ENCODE assay signal across 8 cellular contexts in genomic region chrX:154437398-154437752, GRCh38. TPM values are rescaled to one million over a fixed set of nuclear protein-coding genes. Genes with fewer than 3 reads are reported as not detected.
DNase-seq lines count a peak whose midpoint lies in the region; ATAC-seq, FAIRE-seq and TF ChIP-seq lines count a peak whose summit lies in the region.

No MANE protein-coding gene starts in this region.

- H3K4me1 ChIP-seq in HEK293 (ENCODE audit: control insufficient read depth, insufficient read depth, low read length) (no peaks in the 10 kb centered on the region), left ventricle myocardium inferior (peaks cover 21% of the 10 kb centered on the region), small intestine (ENCODE audit: control insufficient read depth in 2 of 2, insufficient read depth in 1 of 2, low read depth in 1 of 2, low read length in 1 of 2) (no peaks in the 10 kb centered on the region)

- no peak for DNase-seq in WERI-Rb-1
- no peak for DNase-seq in left ventricle myocardium inferior
- no peak for DNase-seq in small intestine
- no peak for DNase-seq in omental fat pad (ENCODE audit: low spot score)

- H3K36me3 ChIP-seq in HEK293 (ENCODE audit: control insufficient read depth in 2 of 2, insufficient read depth in 1 of 2, low read length in 2 of 2) = peaks cover 7 to 84% of the 10 kb centered on the region in 2 experiments; a peak in 2 of 3 replicates
- peaks cover 79% of the 10 kb centered on the region for H3K36me3 ChIP-seq in WERI-Rb-1
- peaks cover 38% of the 10 kb centered on the region for H3K36me3 ChIP-seq in left ventricle myocardium inferior
- peaks cover 0 to 4% of the 10 kb centered on the region in 2 donors for H3K36me3 ChIP-seq in small intestine (ENCODE audit: control insufficient read depth in 2 of 2, insufficient read depth in 2 of 2, low read length in 2 of 2)

- intact Hi-C loops in left ventricle myocardium inferior (cut with micrococcal nuclease) = no loop called here

- POLR2A ChIA-PET in HEK293 (lab: Yijun Ruan, JAX) = no interaction called here

- no peak for FAIRE-seq in small intestine (lab: Jason Lieb, UNC)

- H3K9me3 ChIP-seq in HEK293 (ENCODE audit: control insufficient read depth, insufficient read depth, low read depth, low read length) (no peaks in the 10 kb centered on the region), WERI-Rb-1 (ENCODE audit: severe bottlenecking) (no peaks in the 10 kb centered on the region), left ventricle myocardium inferior (replicated peaks) (no peaks in the 10 kb centered on the region), small intestine (ENCODE audit: control insufficient read depth, low read depth) (no peaks in the 10 kb centered on the region)

- TF ChIP-seq CTCF in HEK293 (tag by site-specific recombination; IDR thresholded peaks at IDR 0.05) (no peak), WERI-Rb-1 (IDR thresholded peaks at IDR 0.05; ENCODE audit: low read depth, low read length) (no peak), left ventricle myocardium inferior (IDR thresholded peaks at IDR 0.05; ENCODE audit: borderline replicate concordance) (no peak), omental fat pad (IDR thresholded peaks at IDR 0.05) (no peak)

- H3K4me3 ChIP-seq in HEK293 (ENCODE audit: low read depth, low read length) (peak overlapping the region; percentile 69), WERI-Rb-1 (ENCODE audit: low read depth, low read length) (peak overlapping the region; percentile 57), left ventricle myocardium inferior (peak overlapping the region; percentile 86), small intestine (ENCODE audit: low read depth in 1 of 2, low read length in 2 of 2) (peak overlapping the region; percentile 65 to 73)

- H3K27me3 ChIP-seq in WERI-Rb-1 (ENCODE audit: insufficient read depth, low read depth, severe bottlenecking) = peaks cover 7% of the 10 kb centered on the region
- no peaks in the 10 kb centered on the region for H3K27me3 ChIP-seq in left ventricle myocardium inferior (ENCODE audit: low read depth)
- no peaks in the 10 kb centered on the region for H3K27me3 ChIP-seq in small intestine (ENCODE audit: control insufficient read depth in 2 of 2, insufficient read depth in 2 of 2, low read length in 2 of 2)

- ATAC-seq in omental fat pad (ENCODE audit: low FRiP score) (no peak), GM18505 (IDR thresholded peaks at IDR 0.05; ENCODE audit: unreplicated experiment) (no peak), HG03196 (IDR thresholded peaks at IDR 0.05; ENCODE audit: unreplicated experiment) (no peak), HG03439 (IDR thresholded peaks at IDR 0.05; ENCODE audit: unreplicated experiment) (no peak)

- WGBS in small intestine, 3 donors = 1 to 40% (median 12%) methylated on average over 16 to 35 of the region's 35 CpGs

- H3K27ac ChIP-seq in HEK293 (ENCODE audit: extremely low read depth, low read depth, low read length) (peak overlapping the region; percentile 95; the same call in 1 of the 2 replicates), WERI-Rb-1 (peak overlapping the region; percentile 99), left ventricle myocardium inferior (replicated peaks) (peak overlapping the region; percentile 94), small intestine (ENCODE audit: low read depth in 1 of 2, low read length in 1 of 2) (peak overlapping the region; percentile 74 to 86)

- CTCF ChIA-PET in HEK293 (lab: Yijun Ruan, JAX) = no interaction called here

- no peak for TF ChIP-seq POLR2A in GM18505 (IDR thresholded peaks at IDR 0.05; ENCODE audit: borderline replicate concordance, extremely low read depth, insufficient read depth, insufficient read length)

TF ChIP-seq in HEK293, 187 proteins besides CTCF, POLR2A, EP300 and RAD21 (continues in another document):
- TF ChIP-seq ZNF292 (tag by site-specific recombination; IDR thresholded peaks at IDR 0.05; ENCODE audit: borderline replicate concordance, low read depth) = no peak
- TF ChIP-seq YY2 (tag by site-specific recombination; IDR thresholded peaks at IDR 0.05) = peak; percentile 5; the same call in 1 of the 2 replicates
- no peak for TF ChIP-seq ZNF324 (tag by site-specific recombination; IDR thresholded peaks at IDR 0.05)
- TF ChIP-seq GLIS2 (tag by site-specific recombination; IDR thresholded peaks at IDR 0.05) = peak; percentile 71; the same call in 1 of the 2 replicates
- no peak for TF ChIP-seq ZBTB49 (tag by site-specific recombination; IDR thresholded peaks at IDR 0.05; ENCODE audit: low read depth)
- TF ChIP-seq ZNF140 (tag by site-specific recombination; IDR thresholded peaks at IDR 0.05) = no peak
- TF ChIP-seq ZNF214 (tag by site-specific recombination; IDR thresholded peaks at IDR 0.05; ENCODE audit: borderline replicate concordance) = no peak
- TF ChIP-seq ZNF239 (tag by site-specific recombination; IDR thresholded peaks at IDR 0.05) = no peak
- TF ChIP-seq GFI1B (tag by site-specific recombination; IDR thresholded peaks at IDR 0.05) = no peak
- no peak for TF ChIP-seq ZNF426 (tag by site-specific recombination; IDR thresholded peaks at IDR 0.05)
- no peak for TF ChIP-seq FEZF1 (tag by site-specific recombination; IDR thresholded peaks at IDR 0.05)
- TF ChIP-seq ZNF555 (tag by site-specific recombination; conservative IDR thresholded peaks at IDR 0.05) = no peak
- no peak for TF ChIP-seq BCL11B (tag by site-specific recombination; IDR thresholded peaks at IDR 0.05; ENCODE audit: low read depth)
- no peak for TF ChIP-seq ZNF48 (tag by site-specific recombination; IDR thresholded peaks at IDR 0.05)
- TF ChIP-seq ZNF785 (tag by site-specific recombination; IDR thresholded peaks at IDR 0.05) = no peak
- TF ChIP-seq ZNF704 (tag by site-specific recombination; IDR thresholded peaks at IDR 0.05) = no peak
- no peak for TF ChIP-seq ZNF10 (tag by site-specific recombination; IDR thresholded peaks at IDR 0.05)

RNA-seq across cellular contexts. Expression of gene GDI1, which starts 0.4 kb away (rescaled TPM):
- total RNA-seq in left ventricle myocardium inferior (79.3 TPM), omental fat pad (100 to 1,000 TPM in 2 of 4 donors, 10 to 100 TPM in 2; 75.3 to 119 (median 96.9) TPM)
- 10 to 100 TPM; 59.2 to 65.9 (median 59.3) TPM for polyA plus RNA-seq in small intestine

RNA-seq across cellular contexts. Expression of gene FAM50A, which starts 6.6 kb away (rescaled TPM):
- total RNA-seq in left ventricle myocardium inferior = 41.1 TPM
- 100 to 1,000 TPM in 2 of 3 donors, 10 to 100 TPM in 1; 72.8 to 181 (median 165) TPM for polyA plus RNA-seq in small intestine
- 10 to 100 TPM; 49.2 to 83.2 (median 74.9) TPM for total RNA-seq in omental fat pad

RNA-seq across cellular contexts. Expression of gene ATP6AP1, which starts 8.9 kb away (rescaled TPM):
- total RNA-seq in left ventricle myocardium inferior (84.1 TPM), omental fat pad (10 to 100 TPM; 23.8 to 51.8 (median 37.2) TPM)
- 10 to 100 TPM; 34.0 to 73.7 (median 41.1) TPM for polyA plus RNA-seq in small intestine

RNA-seq across cellular contexts. Expression of gene PLXNA3, which starts 20.7 kb away (rescaled TPM):
- total RNA-seq in left ventricle myocardium inferior (16.6 TPM), omental fat pad (10 to 100 TPM in 2 of 4 donors, 1 to 10 TPM in 2; 9.7 to 16.9 (median 11.3) TPM)
- 10 to 100 TPM in 1 of 3 donors, 1 to 10 TPM in 2; 3.2 to 10.7 (median 8.4) TPM for polyA plus RNA-seq in small intestine

RNA-seq across cellular contexts. Expression of gene TAFAZZIN, which starts 26.0 kb away (rescaled TPM):
- total RNA-seq in left ventricle myocardium inferior (39.8 TPM), omental fat pad (10 to 100 TPM; 20.8 to 76.3 (median 33.1) TPM)
- polyA plus RNA-seq in small intestine = 10 to 100 TPM; 31.8 to 78.3 (median 60.8) TPM
